ENCODE assay signal across 8 cellular contexts in genomic region chr13:36999054-36999927, GRCh38. TPM values are rescaled to one million over a fixed set of nuclear protein-coding genes. Genes with fewer than 3 reads are reported as not detected.
A peak's percentile ranks its signal among the peaks of the same experiment; 100 is the strongest.
DNase-seq lines count a peak whose midpoint lies in the region; ATAC-seq and TF ChIP-seq lines count a peak whose summit lies in the region.

ALG5 (minus strand) TSS chr13:36999340; CDS start chr13:36999300, 40 bp downstream.

- H3K9me3 Mint-ChIP-seq in activated naive CD4-positive, alpha-beta T cell treated with anti-CD3 and anti-CD28 coated beads, Interleukin-2, amount 10 ng/mL, durations not matched to agents 7 days and 5 days: no peaks in the 10 kb centered on the region

- no peak for TF ChIP-seq EP300 in gastroesophageal sphincter (IDR thresholded peaks at IDR 0.05)
- TF ChIP-seq EP300 in suprapubic skin (IDR thresholded peaks at IDR 0.05): no peak

- H3K27ac Mint-ChIP-seq in activated naive CD4-positive, alpha-beta T cell treated with anti-CD3 and anti-CD28 coated beads, Interleukin-2, amount 10 ng/mL, durations not matched to agents 7 days and 5 days: peak within 1 kb of the TSS; percentile 100

- POLR2A ChIA-PET in GM10248 (lab: Yijun Ruan, JAX): no interaction called here

- peaks cover 31% of the 10 kb centered on the region for H3K36me3 Mint-ChIP-seq in activated naive CD4-positive, alpha-beta T cell treated with anti-CD3 and anti-CD28 coated beads, Interleukin-2, amount 10 ng/mL, durations not matched to agents 7 days and 5 days

- DNase-seq in GM10248 (ENCODE audit: extremely low spot score) (peak; percentile 90), HFF-Myc (ENCODE audit: extremely low read depth, low read depth) (peak; percentile 39), NAMALWA (ENCODE audit: low spot score) (peak; percentile 93), SK-N-MC (ENCODE audit: low read depth, low spot score) (peak; percentile 53), occipital lobe (lab: John Stamatoyannopoulos, UW) (peak; percentile 89), suprapubic skin (ENCODE audit: low spot score in 2 of 2) (peak; percentile 93 to 95)
- peak; percentile 93 for DNase-seq in activated naive CD4-positive, alpha-beta T cell treated with anti-CD3 and anti-CD28 coated beads, Interleukin-2, amount 10 ng/mL, durations not matched to agents 7 days and 5 days

- H3K4me3 Mint-ChIP-seq in activated naive CD4-positive, alpha-beta T cell treated with anti-CD3 and anti-CD28 coated beads, Interleukin-2, amount 10 ng/mL, durations not matched to agents 7 days and 5 days: peak within 1 kb of the TSS; percentile 99

- TF ChIP-seq CTCF in GM10248 (IDR thresholded peaks at IDR 0.05; ENCODE audit: control extremely low read depth, extremely low read depth, low read depth, missing control alignments) (peak; percentile 99), HFF-Myc (IDR thresholded peaks at IDR 0.05; ENCODE audit: low read depth, low read length, missing control alignments) (peak; percentile 68), gastroesophageal sphincter (IDR thresholded peaks at IDR 0.05) (peak; percentile 93 to 94 (median 94)), suprapubic skin (IDR thresholded peaks at IDR 0.05) (peak; percentile 56 to 99)

- H3K36me3 ChIP-seq in SK-N-MC (ENCODE audit: insufficient read depth, low read length): peaks cover 42% of the 10 kb centered on the region
- H3K36me3 ChIP-seq in gastroesophageal sphincter: peaks cover 0 to 23% of the 10 kb centered on the region in 2 donors
- peaks cover 24% of the 10 kb centered on the region for H3K36me3 ChIP-seq in suprapubic skin

- peaks cover 9% of the 10 kb centered on the region for H3K27me3 Mint-ChIP-seq in activated naive CD4-positive, alpha-beta T cell treated with anti-CD3 and anti-CD28 coated beads, Interleukin-2, amount 10 ng/mL, durations not matched to agents 7 days and 5 days

- peak; percentile 88 for ATAC-seq in gastroesophageal sphincter

- peak within 1 kb of the TSS; percentile 98 for H3K27ac ChIP-seq in SK-N-MC
- peak within 1 kb of the TSS; percentile 94 to 97 (median 95) for H3K27ac ChIP-seq in gastroesophageal sphincter
- peak within 1 kb of the TSS; percentile 98 for H3K27ac ChIP-seq in suprapubic skin

- H3K27me3 ChIP-seq in gastroesophageal sphincter (no peaks in the 10 kb centered on the region), suprapubic skin (no peaks in the 10 kb centered on the region)

- peak within 1 kb of the TSS; percentile 96 for H3K4me3 ChIP-seq in HFF-Myc (replicated peaks; ENCODE audit: low read depth, low read length)
- peak within 1 kb of the TSS; percentile 81 for H3K4me3 ChIP-seq in SK-N-MC
- H3K4me3 ChIP-seq in gastroesophageal sphincter: peak within 1 kb of the TSS; percentile 86 to 96
- H3K4me3 ChIP-seq in suprapubic skin: peak within 1 kb of the TSS; percentile 68

- CTCF ChIA-PET in GM10248 (lab: Yijun Ruan, JAX): interaction anchor here (0.6 to 3.8 kb wide), 13 partner anchors 9 to 658 kb away, joined by 3 to 27 read pairs (median 4); no protein-coding TSS in a partner anchor
- CTCF ChIA-PET in activated naive CD4-positive, alpha-beta T cell treated with anti-CD3 and anti-CD28 coated beads, Interleukin-2, amount 10 ng/mL, durations not matched to agents 7 days and 5 days (lab: Charles Lee): interaction anchor here (2.3 kb wide), 1 partner anchor 17 kb away, joined by 6 read pairs; no protein-coding TSS in a partner anchor

- peaks cover 42% of the 10 kb centered on the region for H3K4me1 Mint-ChIP-seq in activated naive CD4-positive, alpha-beta T cell treated with anti-CD3 and anti-CD28 coated beads, Interleukin-2, amount 10 ng/mL, durations not matched to agents 7 days and 5 days

- peak within 1 kb of the TSS; percentile 98 for H3K9ac ChIP-seq in SK-N-MC (ENCODE audit: insufficient read length)

- TF ChIP-seq POLR2A in gastroesophageal sphincter (IDR thresholded peaks at IDR 0.05) (peak; percentile 56 to 62), suprapubic skin (IDR thresholded peaks at IDR 0.05) (peak in 1 of 2 donors; percentile 48)

- H3K4me1 ChIP-seq in gastroesophageal sphincter (peaks cover 0 to 28% (median 15%) of the 10 kb centered on the region in 3 donors), suprapubic skin (peaks cover 20% of the 10 kb centered on the region)

- 0 to 2% methylated on average over 8 to 22 of the region's 54 CpGs for WGBS in gastroesophageal sphincter (ENCODE audit: low coverage in 1 of 2), 2 donors
- under 1% methylated on average over 23 of the region's 54 CpGs for WGBS in suprapubic skin

- H3K9me3 ChIP-seq in SK-N-MC (ENCODE audit: low read depth, low read length): no peaks in the 10 kb centered on the region
- no peaks in the 10 kb centered on the region for H3K9me3 ChIP-seq in gastroesophageal sphincter
- no peaks in the 10 kb centered on the region for H3K9me3 ChIP-seq in suprapubic skin

RNA-seq across cellular contexts. Expression of gene ALG5, which starts in this region (rescaled TPM):
- 10 to 100 TPM; 16.5 to 24.0 (median 22.4) TPM for total RNA-seq in gastroesophageal sphincter
- total RNA-seq in occipital lobe: 20.4 TPM
- total RNA-seq in suprapubic skin: 10 to 100 TPM in 3 of 4 donors, 1 to 10 TPM in 1; 9.3 to 20.6 (median 16.7) TPM

Comparison
In these comparisons a context has a peak if more than half of its experiments do, and no peak if none do; other contexts are left out.
1. Peak in every context shown above with its lines: DNase-seq, ATAC-seq, H3K4me3 ChIP-seq and H3K27ac ChIP-seq.
2. DNase-seq: peak in every context shown above with its lines; median percentile 94 in suprapubic skin; 93 in NAMALWA; 93 in activated naive CD4-positive, alpha-beta T cell treated with anti-CD3 and anti-CD28 coated beads, Interleukin-2, amount 10 ng/mL, durations not matched to agents 7 days and 5 days; 90 in GM10248; 89 in occipital lobe; 53 in SK-N-MC; 39 in HFF-Myc.